1 cellular context compared by ENCODE assay signal in genomic region chr6:30742316-30743098, GRCh38.
TF ChIP-seq lines count a peak whose summit lies in the region.

Gene FLOT1 (minus strand): TSS chr6:30742687. CDS start chr6:30742189, 498 bp downstream.

TF ChIP-seq in K562, 482 proteins besides CTCF, POLR2A, EP300 and RAD21 (continued from another document and continues in another):
- peak; percentile 46 for TF ChIP-seq ARID4B (CRISPR knock-in tag; IDR thresholded peaks at IDR 0.05)
- TF ChIP-seq ESRRB (CRISPR knock-in tag; IDR thresholded peaks at IDR 0.05; ENCODE audit: borderline replicate concordance), result no peak
- TF ChIP-seq ZBTB12 (CRISPR knock-in tag; IDR thresholded peaks at IDR 0.05), result 0 out of 2 replicates have a peak, but pooled peaks have one; percentile 6
- peak; percentile 18; the same call in 1 of the 2 replicates for TF ChIP-seq THAP7 (CRISPR knock-in tag; IDR thresholded peaks at IDR 0.05)
- TF ChIP-seq KLF13 (tag; IDR thresholded peaks at IDR 0.05; ENCODE audit: borderline replicate concordance, low read depth), result peak; percentile 74
- TF ChIP-seq THRB (CRISPR knock-in tag; conservative IDR thresholded peaks at IDR 0.05), result peak; percentile 95
- TF ChIP-seq MCM7 (IDR thresholded peaks at IDR 0.05), result no peak
- TF ChIP-seq PHB (CRISPR knock-in tag; IDR thresholded peaks at IDR 0.05), result no peak
- no peak for TF ChIP-seq CREBBP (IDR thresholded peaks at IDR 0.05; ENCODE audit: low read depth, low read length)
- no peak for TF ChIP-seq RFX1 (IDR thresholded peaks at IDR 0.05)
- peak; percentile 49; the same call in 1 of the 2 replicates for TF ChIP-seq TRIM28 (IDR thresholded peaks at IDR 0.05)
- peak; percentile 92; the same call in 1 of the 2 replicates for TF ChIP-seq POLR2AphosphoS2 (IDR thresholded peaks at IDR 0.05; ENCODE audit: low read length)
- TF ChIP-seq PTTG1 (tag; IDR thresholded peaks at IDR 0.05; ENCODE audit: low read depth), result no peak
- no peak for TF ChIP-seq SMARCB1 (IDR thresholded peaks at IDR 0.05; ENCODE audit: insufficient read length, low read depth)
- TF ChIP-seq PML (IDR thresholded peaks at IDR 0.05; ENCODE audit: low read length), result no peak; the same call in 1 of the 2 replicates
- no peak for TF ChIP-seq ZSCAN32 (CRISPR knock-in tag; IDR thresholded peaks at IDR 0.05)
- TF ChIP-seq EZH2 (IDR thresholded peaks at IDR 0.05; ENCODE audit: borderline replicate concordance, low read depth, low read length), result no peak
- TF ChIP-seq ETS1 (conservative IDR thresholded peaks at IDR 0.05; ENCODE audit: control insufficient read depth, low read depth, low read length), result peak; percentile 82; the same call in 1 of the 2 replicates
- TF ChIP-seq PHF20 (IDR thresholded peaks at IDR 0.05; ENCODE audit: partially characterized antibody), result no peak
- peak in 1 of 3 experiments; percentile 67; a peak in 2 of 6 replicates for TF ChIP-seq ZBTB11 (CRISPR knock-in tag; IDR thresholded peaks at IDR 0.05)
- no peak for TF ChIP-seq SAP30 (IDR thresholded peaks at IDR 0.05; ENCODE audit: borderline replicate concordance, insufficient read depth, low read depth, low read length, poor library complexity, severe bottlenecking)
- TF ChIP-seq ZNF507 (tag; conservative IDR thresholded peaks at IDR 0.05), result no peak
- no peak for TF ChIP-seq CBX2 (IDR thresholded peaks at IDR 0.05; ENCODE audit: insufficient read depth, low read length, poor library complexity, severe bottlenecking)
- TF ChIP-seq POU5F1 (IDR thresholded peaks at IDR 0.05; ENCODE audit: borderline replicate concordance, low read depth, low read length, partially characterized antibody), result no peak
- TF ChIP-seq KLF16 (IDR thresholded peaks at IDR 0.05), result no peak; the same call in 1 of the 2 replicates
- TF ChIP-seq ZNF224 (CRISPR knock-in tag; IDR thresholded peaks at IDR 0.05), result no peak
- peak; percentile 83 for TF ChIP-seq CXXC5 (CRISPR knock-in tag; IDR thresholded peaks at IDR 0.05)
- no peak for TF ChIP-seq MED1 (CRISPR knock-in tag; IDR thresholded peaks at IDR 0.05; ENCODE audit: borderline replicate concordance)
- TF ChIP-seq MAX (CRISPR knock-in tag; IDR thresholded peaks at IDR 0.05), result peak; percentile 70
- peak; percentile 42; the same call in 1 of the 2 replicates for TF ChIP-seq CHD2 (IDR thresholded peaks at IDR 0.05; ENCODE audit: low read depth, low read length)
- no peak for TF ChIP-seq FOXM1 (IDR thresholded peaks at IDR 0.05; ENCODE audit: low read depth)
- TF ChIP-seq FOXM1 (CRISPR knock-in tag; IDR thresholded peaks at IDR 0.05; ENCODE audit: low read depth), result peak; percentile 49; the same call in 1 of the 2 replicates
- TF ChIP-seq KLF10 (CRISPR knock-in tag; IDR thresholded peaks at IDR 0.05), result no peak
- TF ChIP-seq U2AF1 (optimal IDR thresholded peaks at IDR 0.05; ENCODE audit: low read depth, low read length), result peak; percentile 79
- no peak for TF ChIP-seq TSC22D4 (tag; IDR thresholded peaks at IDR 0.05)
- no peak for TF ChIP-seq GTF2A2 (tag; IDR thresholded peaks at IDR 0.05)
- no peak for TF ChIP-seq CBX1 (IDR thresholded peaks at IDR 0.05; ENCODE audit: low read depth)
- TF ChIP-seq TGIF2 (CRISPR knock-in tag; IDR thresholded peaks at IDR 0.05), result 0 out of 2 replicates have a peak, but pooled peaks have one; percentile 43
- peak in 1 of 2 experiments; percentile 57 for TF ChIP-seq E2F6 (IDR thresholded peaks at IDR 0.05; ENCODE audit: borderline replicate concordance in 1 of 2, extremely low read depth in 1 of 2, insufficient read depth in 1 of 2, insufficient read length in 1 of 2, low read depth in 1 of 2, low read length in 1 of 2, poor library complexity in 1 of 2, severe bottlenecking in 1 of 2)
- no peak; the same call in none of the 2 replicates for TF ChIP-seq ZBTB33 (CRISPR knock-in tag; IDR thresholded peaks at IDR 0.05)
- TF ChIP-seq KAT7 (CRISPR knock-in tag; IDR thresholded peaks at IDR 0.05; ENCODE audit: borderline replicate concordance), result peak; percentile 59
- TF ChIP-seq ZNF384 (IDR thresholded peaks at IDR 0.05; ENCODE audit: low read depth, low read length), result 0 out of 2 replicates have a peak, but pooled peaks have one; percentile 3
- no peak for TF ChIP-seq ARNT (IDR thresholded peaks at IDR 0.05)
